In genomic region chr1:202104073-202104472, GRCh38 we compare ENCODE assay signal across 18 cellular contexts. TPM values are rescaled to one million over a fixed set of nuclear protein-coding genes. Genes with fewer than 3 reads are reported as not detected.
DNase-seq lines count a peak whose midpoint lies in the region; ATAC-seq and TF ChIP-seq lines count a peak whose summit lies in the region.
"Had no signal": no experiment of that assay in that cellular context is flagged by ENCODE, and none has a peak within 500 bp of the region (broad histone marks: within the 10 kb centered on the region; RNA-seq: fewer than 3 reads in every experiment).

No MANE protein-coding gene starts in this region.

- no peak overlapping the region for H2BK15ac ChIP-seq in mesenchymal stem cell (ENCODE audit: low read depth, poor library complexity, severe bottlenecking)

- no peaks in the 10 kb centered on the region for H3K79me1 ChIP-seq in mesenchymal stem cell (replicated peaks; ENCODE audit: low read length, poor library complexity, severe bottlenecking)

- H3K36me3 Mint-ChIP-seq in GM23338 (ENCODE audit: low read depth) (no peaks in the 10 kb centered on the region), glutamatergic neuron (ENCODE audit: unreplicated experiment) (no peaks in the 10 kb centered on the region)
- H3K36me3 Mint-ChIP-seq in stimulated activated effector memory CD8-positive, alpha-beta T cell treated with anti-CD3 and anti-CD28 coated beads, Interleukin-12 subunit alpha, Interleukin-12 subunit beta, amount 100 ng/mL, for 72 hours, result no peaks in the 10 kb centered on the region

- no peak overlapping the region; the same call in 1 of the 2 replicates for H3K27ac ChIP-seq in GM23338 (ENCODE audit: low read depth)
- H3K27ac ChIP-seq in colonic mucosa, result peak overlapping the region; percentile 97
- H3K27ac ChIP-seq in mesenchymal stem cell (ENCODE audit: low read length, poor library complexity, severe bottlenecking), result no peak overlapping the region
- H3K27ac ChIP-seq: HL-60, RWPE1, SJSA1 had no signal

- H3K14ac ChIP-seq in mesenchymal stem cell (ENCODE audit: low read length in 2 of 2), result no peak overlapping the region

- H2BK120ac ChIP-seq in mesenchymal stem cell (ENCODE audit: low read depth, low read length), result no peak overlapping the region

- no peak overlapping the region for H3K18ac ChIP-seq in mesenchymal stem cell (ENCODE audit: low read depth in 1 of 2, low read length in 2 of 2)

- no peak overlapping the region for H2BK5ac ChIP-seq in mesenchymal stem cell (ENCODE audit: low read depth, low read length, poor library complexity, severe bottlenecking)

- H2BK12ac ChIP-seq in mesenchymal stem cell (ENCODE audit: low read length in 2 of 2), result no peak overlapping the region

- H3K4me3 ChIP-seq in GM23338, result no peak overlapping the region
- H3K4me3 ChIP-seq in colonic mucosa, result no peak overlapping the region
- H3K4me3 ChIP-seq in mesenchymal stem cell (ENCODE audit: insufficient read depth in 1 of 2, low read depth in 1 of 2, low read length in 2 of 2), result no peak overlapping the region
- H3K4me3 ChIP-seq: SJSA1 had no signal

- no peaks in the 10 kb centered on the region for H3K9me2 ChIP-seq in GM23338 (ENCODE audit: insufficient read depth)

- no peaks in the 10 kb centered on the region for H3F3A ChIP-seq in GM23338 (replicated peaks; ENCODE audit: low read depth)

- peak overlapping the region; percentile 56 for H2AFZ ChIP-seq in GM23338
- H2AFZ ChIP-seq in mesenchymal stem cell (ENCODE audit: low read depth, low read length), result no peak overlapping the region

- peak overlapping the region; percentile 90 for H2AK5ac ChIP-seq in mesenchymal stem cell (ENCODE audit: low read length, severe bottlenecking)

- no peak overlapping the region for H3K4ac ChIP-seq in mesenchymal stem cell (ENCODE audit: low read depth in 1 of 2, low read length in 2 of 2)

- H3K9me3 Mint-ChIP-seq in GM23338 (no peaks in the 10 kb centered on the region), glutamatergic neuron (ENCODE audit: unreplicated experiment) (peaks cover 7% of the 10 kb centered on the region)
- no peaks in the 10 kb centered on the region for H3K9me3 Mint-ChIP-seq in stimulated activated effector memory CD8-positive, alpha-beta T cell treated with anti-CD3 and anti-CD28 coated beads, Interleukin-12 subunit alpha, Interleukin-12 subunit beta, amount 100 ng/mL, for 72 hours
- H3K9me3 Mint-ChIP-seq: IgD-negative memory B cell had no signal

- no peak overlapping the region for H3K4me2 ChIP-seq in GM23338
- no peak overlapping the region for H3K4me2 ChIP-seq in mesenchymal stem cell (ENCODE audit: low read length, poor library complexity, severe bottlenecking)

- peak overlapping the region in 1 of 2 donors; percentile 27 for H3K9ac ChIP-seq in colonic mucosa (ENCODE audit: low read depth in 2 of 2, low read length in 2 of 2)
- no peak overlapping the region for H3K9ac ChIP-seq in mesenchymal stem cell (ENCODE audit: low read length)

- WGBS in mesenchymal stem cell, result 92% methylated on average over 10 of the region's 10 CpGs

- H4K91ac ChIP-seq in mesenchymal stem cell (ENCODE audit: low read length), result no peak overlapping the region

- H4K8ac ChIP-seq in mesenchymal stem cell (ENCODE audit: low read length), result no peak overlapping the region

- H3K27me3 ChIP-seq in GM23338 (ENCODE audit: insufficient read depth) (no peaks in the 10 kb centered on the region), colonic mucosa (no peaks in the 10 kb centered on the region), mesenchymal stem cell (ENCODE audit: control insufficient read depth in 1 of 2, insufficient read depth in 1 of 2, low read length in 2 of 2) (no peaks in the 10 kb centered on the region)
- H3K27me3 ChIP-seq: SJSA1 had no signal

- no peak for TF ChIP-seq CTCF in GM23338 (conservative IDR thresholded peaks at IDR 0.05; ENCODE audit: low read depth in 2 of 2)
- TF ChIP-seq CTCF in colonic mucosa (IDR thresholded peaks at IDR 0.05), result no peak
- no peak for TF ChIP-seq CTCF in glutamatergic neuron (IDR thresholded peaks at IDR 0.05; ENCODE audit: partially characterized antibody, unreplicated experiment)

- peaks cover 15% of the 10 kb centered on the region for H3K4me1 ChIP-seq in GM23338 (ENCODE audit: insufficient read depth)
- H3K4me1 ChIP-seq in colonic mucosa, result peaks cover 6% of the 10 kb centered on the region
- H3K4me1 ChIP-seq in mesenchymal stem cell (ENCODE audit: control insufficient read depth, insufficient read depth, low read depth, low read length), result peaks cover 33% of the 10 kb centered on the region

- no peaks in the 10 kb centered on the region for H3K36me3 ChIP-seq in GM23338 (ENCODE audit: insufficient read depth)
- no peaks in the 10 kb centered on the region for H3K36me3 ChIP-seq in colonic mucosa
- no peaks in the 10 kb centered on the region for H3K36me3 ChIP-seq in mesenchymal stem cell (ENCODE audit: control insufficient read depth in 1 of 2, insufficient read depth in 2 of 2, low read depth in 1 of 2, low read length in 2 of 2)
- H3K36me3 ChIP-seq: SJSA1 had no signal

- H4K20me1 ChIP-seq in GM23338 (replicated peaks; ENCODE audit: insufficient read depth), result no peaks in the 10 kb centered on the region

- H3K23ac ChIP-seq in mesenchymal stem cell (ENCODE audit: low read length in 2 of 2), result no peak overlapping the region

- H3K27me3 Mint-ChIP-seq in GM23338 (ENCODE audit: insufficient read depth, low read depth, poor library complexity), result peaks cover 6% of the 10 kb centered on the region
- H3K27me3 Mint-ChIP-seq in glutamatergic neuron (ENCODE audit: unreplicated experiment), result peaks cover 2% of the 10 kb centered on the region

- no peaks in the 10 kb centered on the region for H3K9me3 ChIP-seq in colonic mucosa
- H3K9me3 ChIP-seq in mesenchymal stem cell (ENCODE audit: control insufficient read depth, low read length), result no peaks in the 10 kb centered on the region
- H3K9me3 ChIP-seq: SJSA1 had no signal

- H3K27ac Mint-ChIP-seq in GM23338, result no peak overlapping the region
- H3K27ac Mint-ChIP-seq in stimulated activated effector memory CD8-positive, alpha-beta T cell treated with anti-CD3 and anti-CD28 coated beads, Interleukin-12 subunit alpha, Interleukin-12 subunit beta, amount 100 ng/mL, for 72 hours, result peak overlapping the region; percentile 3
- H3K27ac Mint-ChIP-seq in glutamatergic neuron (ENCODE audit: unreplicated experiment), result no peak overlapping the region
- H3K27ac Mint-ChIP-seq: IgD-negative memory B cell had no signal

- no peak for ATAC-seq in GM23338
- ATAC-seq in stimulated activated effector memory CD8-positive, alpha-beta T cell treated with anti-CD3 and anti-CD28 coated beads, Interleukin-12 subunit alpha, Interleukin-12 subunit beta, amount 100 ng/mL, for 72 hours, result no peak

- H3K79me2 ChIP-seq in GM23338 (replicated peaks; ENCODE audit: insufficient read depth), result no peaks in the 10 kb centered on the region

- DNase-seq in GM23338 (ENCODE audit: low spot score), result no peak
- peak; percentile 73 for DNase-seq in colonic mucosa
- DNase-seq in mesenchymal stem cell, result no peak
- no peak for DNase-seq in stimulated activated effector memory CD8-positive, alpha-beta T cell treated with anti-CD3 and anti-CD28 coated beads, Interleukin-12 subunit alpha, Interleukin-12 subunit beta, amount 100 ng/mL, for 72 hours (ENCODE audit: low spot score in 2 of 2)
- DNase-seq in SKM-1 (lab: John Stamatoyannopoulos, UW; ENCODE audit: unreplicated experiment), result no peak
- no peak for DNase-seq in glutamatergic neuron
- DNase-seq in SHP77 treated with DMSO at 0.1 percent for 48 hours (lab: John Stamatoyannopoulos, UW), result no peak
- DNase-seq: C1 segment of cervical spinal cord; DMS153; H7; NCI-H187; NCI-H69; NK-92 treated with Interleukin-12 subunit alpha and Interleukin-12 subunit beta, amount 100 ng/mL, for 24 hours had no signal

- H3K4me3 Mint-ChIP-seq in GM23338 (no peak overlapping the region), glutamatergic neuron (ENCODE audit: unreplicated experiment) (no peak overlapping the region)
- H3K4me3 Mint-ChIP-seq in stimulated activated effector memory CD8-positive, alpha-beta T cell treated with anti-CD3 and anti-CD28 coated beads, Interleukin-12 subunit alpha, Interleukin-12 subunit beta, amount 100 ng/mL, for 72 hours, result no peak overlapping the region
- H3K4me3 Mint-ChIP-seq: IgD-negative memory B cell had no signal

- intact Hi-C loops in colonic mucosa (cut with DNase I), result no loop called here

- H3K4me1 Mint-ChIP-seq in GM23338, result peaks cover 34% of the 10 kb centered on the region
- no peaks in the 10 kb centered on the region for H3K4me1 Mint-ChIP-seq in stimulated activated effector memory CD8-positive, alpha-beta T cell treated with anti-CD3 and anti-CD28 coated beads, Interleukin-12 subunit alpha, Interleukin-12 subunit beta, amount 100 ng/mL, for 72 hours
- peaks cover 7% of the 10 kb centered on the region for H3K4me1 Mint-ChIP-seq in glutamatergic neuron (ENCODE audit: low read depth, unreplicated experiment)
- H3K4me1 Mint-ChIP-seq: IgD-negative memory B cell had no signal

TF ChIP-seq in GM23338, 12 proteins besides CTCF, POLR2A, EP300 and RAD21 (continues in another document):
- TF ChIP-seq EZH2phosphoT487 (IDR thresholded peaks at IDR 0.05; ENCODE audit: unreplicated experiment) (no peak), ZNF114 (CRISPR knock-in tag; IDR thresholded peaks at IDR 0.05) (no peak)

RNA-seq across cellular contexts. Expression of gene GPR37L1, which starts 18.6 kb away (rescaled TPM):
- 0.21 TPM in 1 of 2 replicates, not detected in the other for total RNA-seq in GM23338 (2014; rRNA removed; shearing (Covaris generic))
- 0.08 and 0.19 TPM in 2 replicates for polyA plus RNA-seq in GM23338 (2016; fragmentation: Nextera tagmentation; extraction: Ambion mirVana)
- total RNA-seq in colonic mucosa (1 to 10 TPM; 1.6 to 3.1 TPM), glutamatergic neuron (ENCODE audit: unreplicated experiment) (not detected)
- polyA plus RNA-seq in mesenchymal stem cell (2013, experiment 1 of 2), result 0.01 TPM
- not detected for polyA plus RNA-seq in mesenchymal stem cell (2013, experiment 2 of 2)

RNA-seq across cellular contexts. Expression of gene ARL8A, which starts 40.5 kb away (rescaled TPM):
- 29.7 and 30.3 TPM in 2 replicates for total RNA-seq in GM23338 (2014; rRNA removed; shearing (Covaris generic))
- polyA plus RNA-seq in GM23338 (2016; fragmentation: Nextera tagmentation; extraction: Ambion mirVana), result 28.5 and 32.7 TPM in 2 replicates
- total RNA-seq in colonic mucosa (10 to 100 TPM; 30.3 to 57.0 TPM), glutamatergic neuron (ENCODE audit: unreplicated experiment) (160 TPM)
- polyA plus RNA-seq in mesenchymal stem cell (2013, experiment 1 of 2), result 48.3 TPM
- 47.5 TPM for polyA plus RNA-seq in mesenchymal stem cell (2013, experiment 2 of 2)

RNA-seq across cellular contexts. Expression of gene PTPN7, which starts 56.3 kb away (rescaled TPM):
- 0.12 TPM in 1 of 2 replicates, not detected in the other for total RNA-seq in GM23338 (2014; rRNA removed; shearing (Covaris generic))
- polyA plus RNA-seq in GM23338 (2016; fragmentation: Nextera tagmentation; extraction: Ambion mirVana), result 0.33 TPM in 1 of 2 replicates, not detected in the other
- 1 to 10 TPM; 2.0 to 2.9 TPM for total RNA-seq in colonic mucosa
- not detected for polyA plus RNA-seq in mesenchymal stem cell (2013, experiment 1 of 2)
- polyA plus RNA-seq in mesenchymal stem cell (2013, experiment 2 of 2), result 0.15 TPM
- not detected for total RNA-seq in glutamatergic neuron (ENCODE audit: unreplicated experiment)
- total RNA-seq: LHCN-M2, SJSA1 had no signal
